In the genomic region with DNA sequence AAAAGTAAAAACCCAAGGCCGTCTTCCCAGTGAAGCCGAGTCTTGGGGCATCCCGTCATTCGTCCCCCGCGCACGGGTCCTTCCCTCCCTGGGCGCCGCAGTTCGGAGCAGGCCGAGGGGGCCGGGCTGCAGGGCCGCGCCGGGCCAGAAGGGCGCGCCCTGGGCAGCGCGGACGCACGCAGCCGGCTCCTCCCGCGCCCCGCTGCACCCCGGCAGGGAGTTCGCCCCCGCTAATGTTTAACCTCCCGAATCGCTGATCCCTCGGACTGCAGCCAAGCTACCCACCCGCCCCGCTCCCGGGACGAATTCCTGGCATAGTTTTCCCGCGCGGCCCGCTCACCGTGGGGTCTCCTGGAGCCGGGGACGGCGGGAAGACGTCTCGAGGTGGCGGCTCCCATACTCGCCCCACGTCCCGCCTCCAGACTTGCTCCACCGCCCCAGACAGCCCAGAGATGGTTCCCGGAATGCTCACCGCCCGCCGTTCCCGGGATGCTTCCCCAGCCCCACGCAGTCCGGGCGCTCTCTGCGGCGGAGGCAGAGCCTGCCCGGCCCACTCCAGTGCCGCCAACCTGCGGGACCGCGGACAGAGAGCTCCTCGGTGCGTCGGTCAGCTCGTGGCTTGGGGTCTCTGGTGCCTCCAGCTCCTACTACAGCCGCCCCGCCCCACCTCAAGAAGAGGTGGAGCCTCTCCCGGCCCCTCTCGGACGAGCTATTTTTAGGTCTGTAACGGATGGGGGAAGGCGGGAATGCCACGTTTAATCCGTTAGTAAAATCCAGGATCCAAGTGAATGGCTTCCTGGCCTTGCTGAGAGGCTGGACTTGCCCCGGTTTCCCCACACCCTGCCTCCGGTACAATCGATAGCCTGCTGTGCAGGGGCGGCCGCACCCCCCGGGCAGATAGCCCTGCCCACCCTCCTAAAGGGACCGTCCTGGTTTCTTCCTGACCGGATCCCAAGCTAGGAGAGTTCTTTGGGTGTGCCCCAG, we compare ENCODE assay signal across 8 cellular contexts. TPM values are rescaled to one million over a fixed set of nuclear protein-coding genes. Genes with fewer than 3 reads are reported as not detected.
DNase-seq lines count a peak whose midpoint lies in the region; ATAC-seq, FAIRE-seq and TF ChIP-seq lines count a peak whose summit lies in the region.

A gene with protein sequence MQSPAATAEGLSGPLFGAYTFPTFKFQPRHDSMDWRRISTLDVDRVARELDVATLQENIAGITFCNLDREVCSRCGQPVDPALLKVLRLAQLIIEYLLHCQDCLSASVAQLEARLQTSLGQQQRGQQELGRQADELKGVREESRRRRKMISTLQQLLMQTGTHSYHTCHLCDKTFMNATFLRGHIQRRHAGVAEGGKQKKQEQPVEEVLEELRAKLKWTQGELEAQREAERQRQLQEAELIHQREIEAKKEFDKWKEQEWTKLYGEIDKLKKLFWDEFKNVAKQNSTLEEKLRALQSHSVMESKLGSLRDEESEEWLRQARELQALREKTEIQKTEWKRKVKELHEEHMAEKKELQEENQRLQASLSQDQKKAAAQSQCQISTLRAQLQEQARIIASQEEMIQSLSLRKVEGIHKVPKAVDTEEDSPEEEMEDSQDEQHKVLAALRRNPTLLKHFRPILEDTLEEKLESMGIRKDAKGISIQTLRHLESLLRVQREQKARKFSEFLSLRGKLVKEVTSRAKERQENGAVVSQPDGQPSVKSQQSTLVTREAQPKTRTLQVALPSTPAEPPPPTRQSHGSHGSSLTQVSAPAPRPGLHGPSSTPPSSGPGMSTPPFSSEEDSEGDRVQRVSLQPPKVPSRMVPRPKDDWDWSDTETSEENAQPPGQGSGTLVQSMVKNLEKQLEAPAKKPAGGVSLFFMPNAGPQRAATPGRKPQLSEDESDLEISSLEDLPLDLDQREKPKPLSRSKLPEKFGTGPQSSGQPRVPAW (minus strand): TSS at position 621 of the 984 bp plus-strand sequence. CDS start 11,637 bp downstream, outside the sequence.

- no peak within 1 kb of the TSS for H3K27ac Mint-ChIP-seq in activated T-helper 2 cell treated with anti-CD3 and anti-CD28 coated beads, Interferon-gamma antibody, Interleukin-2, Interleukin-4, amounts not matched to agents 10 μg/mL and 5 μg/mL and 100 μg/mL, durations not matched to agents 14 hours and 24 hours and 36 hours
- H3K27ac Mint-ChIP-seq in nephron: peak within 1 kb of the TSS; percentile 85 to 93 (median 90)

- H3K36me3 ChIP-seq in BE2C: no peaks in the 10 kb centered on the region

- H3K36me3 Mint-ChIP-seq in activated T-helper 2 cell treated with anti-CD3 and anti-CD28 coated beads, Interferon-gamma antibody, Interleukin-2, Interleukin-4, amounts not matched to agents 10 μg/mL and 5 μg/mL and 100 μg/mL, durations not matched to agents 14 hours and 24 hours and 36 hours (ENCODE audit: low read depth): no peaks in the 10 kb centered on the region
- no peaks in the 10 kb centered on the region for H3K36me3 Mint-ChIP-seq in nephron (ENCODE audit: low read depth)

- peaks cover 5% of the 10 kb centered on the region for H3K4me1 Mint-ChIP-seq in activated T-helper 2 cell treated with anti-CD3 and anti-CD28 coated beads, Interferon-gamma antibody, Interleukin-2, Interleukin-4, amounts not matched to agents 10 μg/mL and 5 μg/mL and 100 μg/mL, durations not matched to agents 14 hours and 24 hours and 36 hours (ENCODE audit: low read depth)
- peaks cover 36% of the 10 kb centered on the region for H3K4me1 Mint-ChIP-seq in nephron

- H3K4me1 ChIP-seq in BE2C: no peaks in the 10 kb centered on the region

- no peaks in the 10 kb centered on the region for H3K9me3 Mint-ChIP-seq in activated T-helper 2 cell treated with anti-CD3 and anti-CD28 coated beads, Interferon-gamma antibody, Interleukin-2, Interleukin-4, amounts not matched to agents 10 μg/mL and 5 μg/mL and 100 μg/mL, durations not matched to agents 14 hours and 24 hours and 36 hours
- H3K9me3 Mint-ChIP-seq in nephron: no peaks in the 10 kb centered on the region

- peaks cover 39% of the 10 kb centered on the region for H3K27me3 Mint-ChIP-seq in activated T-helper 2 cell treated with anti-CD3 and anti-CD28 coated beads, Interferon-gamma antibody, Interleukin-2, Interleukin-4, amounts not matched to agents 10 μg/mL and 5 μg/mL and 100 μg/mL, durations not matched to agents 14 hours and 24 hours and 36 hours (ENCODE audit: low read depth)
- H3K27me3 Mint-ChIP-seq in nephron (ENCODE audit: low read depth): no peaks in the 10 kb centered on the region

- H3K4me3 Mint-ChIP-seq in activated T-helper 2 cell treated with anti-CD3 and anti-CD28 coated beads, Interferon-gamma antibody, Interleukin-2, Interleukin-4, amounts not matched to agents 10 μg/mL and 5 μg/mL and 100 μg/mL, durations not matched to agents 14 hours and 24 hours and 36 hours (ENCODE audit: low read depth): peak within 1 kb of the TSS; percentile 75
- H3K4me3 Mint-ChIP-seq in nephron: peak within 1 kb of the TSS; percentile 79 to 89 (median 85)

- peak; percentile 82 for ATAC-seq in GM19023 (IDR thresholded peaks at IDR 0.05; ENCODE audit: unreplicated experiment)
- peak; percentile 86 for ATAC-seq in HG03196 (IDR thresholded peaks at IDR 0.05; ENCODE audit: unreplicated experiment)

- no peaks in the 10 kb centered on the region for H3K27me3 ChIP-seq in BE2C

- H3K9me3 ChIP-seq in BE2C: no peaks in the 10 kb centered on the region

- DNase-seq in BE2C (peak; percentile 73), NCI-H748 (lab: John Stamatoyannopoulos, UW; ENCODE audit: unreplicated experiment) (peak; percentile 62), foreskin melanocyte (peak; percentile 83), urothelium cell line (ENCODE audit: low spot score) (peak; percentile 79)
- peak; percentile 11 for DNase-seq in activated T-helper 2 cell treated with anti-CD3 and anti-CD28 coated beads, Interferon-gamma antibody, Interleukin-2, Interleukin-4, amounts not matched to agents 10 μg/mL and 5 μg/mL and 100 μg/mL, durations not matched to agents 14 hours and 24 hours and 36 hours (ENCODE audit: low spot score)

- FAIRE-seq in urothelium cell line (lab: Jason Lieb, UNC): no peak

- TF ChIP-seq CTCF in BE2C (IDR thresholded peaks at IDR 0.05; ENCODE audit: low read depth, low read length) (no peak; the same call in 1 of the 2 replicates), nephron (IDR thresholded peaks at IDR 0.05; ENCODE audit: unreplicated experiment in 3 of 3) (peak; percentile 53 to 54 (median 54))

- intact Hi-C loops in activated T-helper 2 cell treated with anti-CD3 and anti-CD28 coated beads, Interferon-gamma antibody, Interleukin-2, Interleukin-4, amounts not matched to agents 10 μg/mL and 5 μg/mL and 100 μg/mL, durations not matched to agents 14 hours and 24 hours and 36 hours (cut with micrococcal nuclease): loop anchor here (5.0 kb wide), 1 partner anchor 33 kb away; no protein-coding TSS in a partner anchor

- peak within 1 kb of the TSS; percentile 88 for H3K4me3 ChIP-seq in BE2C (ENCODE audit: low read depth, low read length)

RNA-seq across cellular contexts. Expression of the gene that starts here (rescaled TPM):
- 1.9 TPM for polyA plus RNA-seq in BE2C (2012; ENCODE audit: insufficient read depth, insufficient read length, low read depth)
- 0.16 TPM in 1 of 2 replicates, not detected in the other for total RNA-seq in activated T-helper 2 cell treated with anti-CD3 and anti-CD28 coated beads, Interferon-gamma antibody, Interleukin-2, Interleukin-4, amounts not matched to agents 10 μg/mL and 5 μg/mL and 100 μg/mL, durations not matched to agents 14 hours and 24 hours and 36 hours

Comparison
In these comparisons a context has a peak if more than half of its experiments do, and no peak if none do; other contexts are left out.
1. Peak in every context shown above with its lines: DNase-seq, ATAC-seq and H3K4me3 ChIP-seq.
2. Peak in DNase-seq in activated T-helper 2 cell treated with anti-CD3 and anti-CD28 coated beads, Interferon-gamma antibody, Interleukin-2, Interleukin-4, amounts not matched to agents 10 μg/mL and 5 μg/mL and 100 μg/mL, durations not matched to agents 14 hours and 24 hours and 36 hours; RNA of the gene not detected or under 1 TPM.
3. DNase-seq: peak in every context shown above with its lines; median percentile 83 in foreskin melanocyte; 79 in urothelium cell line; 73 in BE2C; 62 in NCI-H748; 11 in activated T-helper 2 cell treated with anti-CD3 and anti-CD28 coated beads, Interferon-gamma antibody, Interleukin-2, Interleukin-4, amounts not matched to agents 10 μg/mL and 5 μg/mL and 100 μg/mL, durations not matched to agents 14 hours and 24 hours and 36 hours.